In genomic region chr2:196990092-196990491, GRCh38 we compare ENCODE assay signal across 14 cellular contexts.
A peak's percentile ranks its signal among the peaks of the same experiment; 100 is the strongest.
DNase-seq lines count a peak whose midpoint lies in the region; ATAC-seq and TF ChIP-seq lines count a peak whose summit lies in the region.
"Had no signal": no experiment of that assay in that cellular context is flagged by ENCODE, and none has a peak within 500 bp of the region (broad histone marks: within the 10 kb centered on the region; RNA-seq: fewer than 3 reads in every experiment).

No MANE protein-coding gene starts in this region.

- H3K36me3 ChIP-seq in KMS-11 (ENCODE audit: insufficient read depth), result no peaks in the 10 kb centered on the region

- H3K4me1 ChIP-seq in KMS-11 (ENCODE audit: low read depth, poor library complexity, severe bottlenecking), result peaks cover 40% of the 10 kb centered on the region

- no peak overlapping the region for H2AFZ ChIP-seq in KMS-11 (ENCODE audit: low read depth)
- H2AFZ ChIP-seq: hepatocyte had no signal

- DNase-seq in activated CD4-positive, alpha-beta T cell treated with anti-CD3 and anti-CD28 coated beads, Interleukin-2, amount 10 ng/mL, durations not matched to agents 24 days and 14 days, result peak; percentile 52
- no peak for DNase-seq in activated CD4-positive, alpha-beta T cell treated with anti-CD3 and anti-CD28 coated beads for 1 hour
- DNase-seq in activated naive CD4-positive, alpha-beta T cell treated with anti-CD3 and anti-CD28 coated beads, Interleukin-2, amount 50 U/mL, for 72 hours (ENCODE audit: low spot score in 2 of 2), result no peak
- DNase-seq in nephron progenitor cell (no peak), cerebellar nuclear complex (lab: John Stamatoyannopoulos, UW) (no peak)
- DNase-seq: kidney, mesendoderm, NCI-H1436 treated with DMSO at 0.1 percent for 48 hours, nucleus accumbens had no signal

- H3K4me3 ChIP-seq in KMS-11 (IDR thresholded peaks at IDR 0.05; ENCODE audit: insufficient read depth, low read depth, low read length), result no peak overlapping the region
- H3K4me3 ChIP-seq: hepatocyte had no signal

- H3K79me2 ChIP-seq in KMS-11 (ENCODE audit: insufficient read depth, low read depth), result no peaks in the 10 kb centered on the region
- H3K79me2 ChIP-seq: hepatocyte had no signal

- peak overlapping the region; percentile 94; the same call in 1 of the 2 replicates for H3K4me2 ChIP-seq in KMS-11
- H3K4me2 ChIP-seq: hepatocyte had no signal

- no peaks in the 10 kb centered on the region for H3K27me3 ChIP-seq in KMS-11 (ENCODE audit: insufficient read depth, low read depth)
- H3K27me3 ChIP-seq: hepatocyte had no signal

- no peaks in the 10 kb centered on the region for H3K27me3 Mint-ChIP-seq in activated CD4-positive, alpha-beta T cell treated with anti-CD3 and anti-CD28 coated beads, Interleukin-2, amount 10 ng/mL, durations not matched to agents 24 days and 14 days
- no peaks in the 10 kb centered on the region for H3K27me3 Mint-ChIP-seq in nephron progenitor cell (ENCODE audit: low read depth, poor library complexity)

- intact Hi-C loops in activated CD4-positive, alpha-beta T cell treated with anti-CD3 and anti-CD28 coated beads, Interleukin-2, amount 10 ng/mL, durations not matched to agents 24 days and 14 days (cut with micrococcal nuclease), result no loop called here

- ATAC-seq in activated naive CD4-positive, alpha-beta T cell treated with anti-CD3 and anti-CD28 coated beads, Interleukin-2, amount 50 U/mL, for 72 hours, result no peak
- ATAC-seq in GM19035 (IDR thresholded peaks at IDR 0.05; ENCODE audit: unreplicated experiment), result no peak
- ATAC-seq in GM21447 (IDR thresholded peaks at IDR 0.05; ENCODE audit: unreplicated experiment), result no peak

- no peak overlapping the region for H3K9ac ChIP-seq in KMS-11

- H3K9me3 Mint-ChIP-seq in activated CD4-positive, alpha-beta T cell treated with anti-CD3 and anti-CD28 coated beads, Interleukin-2, amount 10 ng/mL, durations not matched to agents 24 days and 14 days, result peaks cover 6% of the 10 kb centered on the region
- H3K9me3 Mint-ChIP-seq in activated naive CD4-positive, alpha-beta T cell treated with anti-CD3 and anti-CD28 coated beads, Interleukin-2, amount 50 U/mL, for 72 hours, result peaks cover 3 to 12% of the 10 kb centered on the region in 2 donors
- no peaks in the 10 kb centered on the region for H3K9me3 Mint-ChIP-seq in nephron progenitor cell

- no peak overlapping the region for H3K4me3 Mint-ChIP-seq in activated CD4-positive, alpha-beta T cell treated with anti-CD3 and anti-CD28 coated beads, Interleukin-2, amount 10 ng/mL, durations not matched to agents 24 days and 14 days
- no peak overlapping the region for H3K4me3 Mint-ChIP-seq in nephron progenitor cell
- H3K4me3 Mint-ChIP-seq: WTC11 had no signal

- H3K27ac ChIP-seq in KMS-11, result no peak overlapping the region
- H3K27ac ChIP-seq: hepatocyte had no signal

- TF ChIP-seq CTCF in KMS-11 (conservative IDR thresholded peaks at IDR 0.05; ENCODE audit: low read depth, low read length) (no peak), nephron progenitor cell (IDR thresholded peaks at IDR 0.05) (no peak)

- peaks cover 41% of the 10 kb centered on the region for H3K4me1 Mint-ChIP-seq in activated CD4-positive, alpha-beta T cell treated with anti-CD3 and anti-CD28 coated beads, Interleukin-2, amount 10 ng/mL, durations not matched to agents 24 days and 14 days
- peaks cover 40% of the 10 kb centered on the region for H3K4me1 Mint-ChIP-seq in nephron progenitor cell

- no peaks in the 10 kb centered on the region for H4K20me1 ChIP-seq in KMS-11 (ENCODE audit: insufficient read depth)

- peaks cover 66% of the 10 kb centered on the region for H3K36me3 Mint-ChIP-seq in activated CD4-positive, alpha-beta T cell treated with anti-CD3 and anti-CD28 coated beads, Interleukin-2, amount 10 ng/mL, durations not matched to agents 24 days and 14 days (ENCODE audit: low read depth)
- H3K36me3 Mint-ChIP-seq in activated naive CD4-positive, alpha-beta T cell treated with anti-CD3 and anti-CD28 coated beads, Interleukin-2, amount 50 U/mL, for 72 hours, result peaks cover 18 to 61% of the 10 kb centered on the region in 2 donors
- H3K36me3 Mint-ChIP-seq in nephron progenitor cell (ENCODE audit: low read depth), result no peaks in the 10 kb centered on the region
- H3K36me3 Mint-ChIP-seq: WTC11 had no signal

- peak overlapping the region; percentile 78 for H3K27ac Mint-ChIP-seq in activated CD4-positive, alpha-beta T cell treated with anti-CD3 and anti-CD28 coated beads, Interleukin-2, amount 10 ng/mL, durations not matched to agents 24 days and 14 days
- H3K27ac Mint-ChIP-seq in activated naive CD4-positive, alpha-beta T cell treated with anti-CD3 and anti-CD28 coated beads, Interleukin-2, amount 50 U/mL, for 72 hours, result peak overlapping the region; percentile 83 to 99
- H3K27ac Mint-ChIP-seq in nephron progenitor cell, result peak overlapping the region; percentile 70
- H3K27ac Mint-ChIP-seq: WTC11 had no signal
